In the genomic region with DNA sequence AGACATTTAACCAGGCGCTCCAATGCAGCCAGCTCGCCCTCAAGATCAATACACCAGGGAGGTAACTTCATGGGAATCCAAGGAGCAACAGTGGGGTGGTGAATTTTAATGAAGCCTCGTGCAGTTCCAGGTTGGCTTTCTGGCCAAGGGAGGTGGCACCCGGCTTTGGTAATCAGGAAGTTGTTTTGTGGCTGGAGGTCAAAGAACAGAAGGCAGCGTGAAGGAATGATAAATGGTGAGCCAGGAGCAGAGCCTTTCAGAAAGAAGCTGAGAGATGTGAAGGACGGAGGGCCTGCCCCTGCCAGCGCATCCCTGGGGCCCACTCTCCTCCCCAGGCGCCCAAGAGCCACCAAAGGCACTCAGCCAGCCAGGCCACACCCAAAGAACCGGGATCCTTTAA, we compare ENCODE assay signal across 17 cellular contexts.
A peak's percentile ranks its signal among the peaks of the same experiment; 100 is the strongest.
DNase-seq lines count a peak whose midpoint lies in the region; ATAC-seq, FAIRE-seq and TF ChIP-seq lines count a peak whose summit lies in the region.
"Had no signal": no experiment of that assay in that cellular context is flagged by ENCODE, and none has a peak within 500 bp of the region (broad histone marks: within the 10 kb centered on the region; RNA-seq: fewer than 3 reads in every experiment).

No MANE protein-coding gene starts in this region.

- BruUV-seq in HepG2 (replicated peaks; lab: Mats Ljungman, UMichigan): no TSS peak

- DNase-seq in M059J (ENCODE audit: low read depth): peak; percentile 66
- DNase-seq in adrenal gland: peak in 5 of 7 donors; percentile 26 to 58 (median 33)
- DNase-seq in HepG2 (ENCODE audit: low spot score): no peak
- no peak for DNase-seq in sciatic nerve (ENCODE audit: low spot score)
- no peak for DNase-seq in NCI-H774 (lab: John Stamatoyannopoulos, UW)
- DNase-seq in activated T-cell treated with anti-CD3 and anti-CD28 coated beads, Interleukin-2, amount 50 U/mL, for 72 hours: no peak
- DNase-seq in ureter (ENCODE audit: low spot score): no peak
- DNase-seq: activated naive CD8-positive, alpha-beta T cell treated with anti-CD3 and anti-CD28 coated beads, Interleukin-2, amount 10 ng/mL, durations not matched to agents 7 days and 5 days; cortex of kidney; islet precursor cell; NCI-H526 treated with DMSO at 0.1 percent for 48 hours; SIG-M5; WERI-Rb-1 had no signal

- no peak for FAIRE-seq in HepG2 (lab: Jason Lieb, UNC)
- FAIRE-seq: GM18507 had no signal

- peaks cover 26% of the 10 kb centered on the region for H3K4me1 Mint-ChIP-seq in activated T-cell treated with anti-CD3 and anti-CD28 coated beads, Interleukin-2, amount 50 U/mL, for 72 hours (ENCODE audit: low read depth)

- H3K4me3 ChIP-seq in adrenal gland: no peak overlapping the region
- H3K4me3 ChIP-seq in HepG2 (replicated peaks in 1 of 3; ENCODE audit: insufficient read depth in 1 of 3, low read depth in 2 of 3, low read length in 3 of 3): peak overlapping the region in 1 of 3 experiments; percentile 31; a peak in 2 of 6 replicates
- H3K4me3 ChIP-seq: HAP-1 had no signal

- peak overlapping the region in 1 of 5 donors; percentile 26 for H3K27ac ChIP-seq in adrenal gland
- peak overlapping the region; percentile 19 for H3K27ac ChIP-seq in HepG2 (ENCODE audit: extremely low read length, insufficient read depth, low read length)
- H3K27ac ChIP-seq: C4-2B, WERI-Rb-1 had no signal

- H3K27me3 ChIP-seq in adrenal gland: no peaks in the 10 kb centered on the region
- no peaks in the 10 kb centered on the region; a peak in 1 of 5 replicates for H3K27me3 ChIP-seq in HepG2 (ENCODE audit: control insufficient read depth in 1 of 2, insufficient read depth in 2 of 2, low read length in 2 of 2)

- intact Hi-C loops in adrenal gland (cut with DNase I) (no loop called here), HepG2 (cut with micrococcal nuclease; ENCODE audit: unreplicated experiment) (no loop called here), sciatic nerve (cut with DNase I) (no loop called here)

- TF ChIP-seq RAD21 in HepG2 (CRISPR knock-in tag; IDR thresholded peaks at IDR 0.05): no peak

- no peaks in the 10 kb centered on the region for H3K36me3 ChIP-seq in adrenal gland (replicated peaks in 1 of 2)
- H3K36me3 ChIP-seq in HepG2 (replicated peaks in 1 of 2; ENCODE audit: control insufficient read depth in 1 of 2, insufficient read depth in 2 of 2, low read length in 2 of 2): no peaks in the 10 kb centered on the region
- H3K36me3 ChIP-seq: HAP-1, WERI-Rb-1 had no signal

- no peak overlapping the region for H2AFZ ChIP-seq in HepG2 (ENCODE audit: low read length)

- TF ChIP-seq POLR2A in adrenal gland (IDR thresholded peaks at IDR 0.05) (no peak), HepG2 (IDR thresholded peaks at IDR 0.05; ENCODE audit: insufficient read depth in 1 of 2, low read depth in 2 of 2, low read length in 2 of 2) (no peak)

- H3K9me3 ChIP-seq in adrenal gland (replicated peaks in 1 of 3) (no peaks in the 10 kb centered on the region), HepG2 (ENCODE audit: low read length) (no peaks in the 10 kb centered on the region)
- H3K9me3 ChIP-seq: HAP-1 had no signal

- POLR2A ChIA-PET in HepG2 (lab: Yijun Ruan, JAX): interaction anchor here (0.7 kb wide), 1 partner anchor 241 kb away, joined by 3 read pairs; no protein-coding TSS in a partner anchor

- no peaks in the 10 kb centered on the region for H3K27me3 Mint-ChIP-seq in activated T-cell treated with anti-CD3 and anti-CD28 coated beads, Interleukin-2, amount 50 U/mL, for 72 hours (ENCODE audit: low read depth)
- H3K27me3 Mint-ChIP-seq: activated naive CD8-positive, alpha-beta T cell treated with anti-CD3 and anti-CD28 coated beads, Interleukin-2, amount 10 ng/mL, durations not matched to agents 7 days and 5 days had no signal

- TF ChIP-seq CTCF in adrenal gland (IDR thresholded peaks at IDR 0.05) (no peak), HepG2 (CRISPR knock-in tag; IDR thresholded peaks at IDR 0.05) (no peak)

- H3K4me1 ChIP-seq in adrenal gland (replicated peaks in 1 of 2): peaks cover 0 to 16% of the 10 kb centered on the region in 2 donors
- peaks cover 41% of the 10 kb centered on the region for H3K4me1 ChIP-seq in HepG2 (ENCODE audit: insufficient read depth, low read length)
- H3K4me1 ChIP-seq: HAP-1 had no signal

- no peaks in the 10 kb centered on the region for H4K20me1 ChIP-seq in HepG2 (ENCODE audit: insufficient read depth, low read length)

- H3K79me2 ChIP-seq in HepG2 (ENCODE audit: insufficient read depth, low read length): no peaks in the 10 kb centered on the region

- peak overlapping the region; percentile 77 for H3K4me2 ChIP-seq in HepG2 (ENCODE audit: low read depth, low read length)

- TF ChIP-seq EP300 in HepG2 (IDR thresholded peaks at IDR 0.05; ENCODE audit: low read depth in 2 of 2, low read length in 2 of 2): no peak
- TF ChIP-seq EP300 in HepG2 (CRISPR knock-in tag; IDR thresholded peaks at IDR 0.05; ENCODE audit: borderline replicate concordance): no peak

- H3K9me3 Mint-ChIP-seq in activated T-cell treated with anti-CD3 and anti-CD28 coated beads, Interleukin-2, amount 50 U/mL, for 72 hours: peaks cover 0 to 1% of the 10 kb centered on the region in 2 donors

- no peak overlapping the region for H3K4me3 Mint-ChIP-seq in activated T-cell treated with anti-CD3 and anti-CD28 coated beads, Interleukin-2, amount 50 U/mL, for 72 hours
- H3K4me3 Mint-ChIP-seq: activated naive CD8-positive, alpha-beta T cell treated with anti-CD3 and anti-CD28 coated beads, Interleukin-2, amount 10 ng/mL, durations not matched to agents 7 days and 5 days had no signal

- H3K9ac ChIP-seq in HepG2 (ENCODE audit: insufficient read depth, low read depth, low read length): no peak overlapping the region

- in situ Hi-C loops in HepG2 (cut with HindIII; ENCODE audit: extremely low pct_ligation_motif_present, low pct_unique_long_range_greater_than_20kb): no loop called here

- ATAC-seq in HepG2: peak; percentile 62
- peak; percentile 9 for ATAC-seq in sciatic nerve
- no peak for ATAC-seq in activated T-cell treated with anti-CD3 and anti-CD28 coated beads, Interleukin-2, amount 50 U/mL, for 72 hours (replicated peaks in 1 of 2)
- ATAC-seq in GM19324 (IDR thresholded peaks at IDR 0.05; ENCODE audit: low FRiP score, unreplicated experiment): no peak

- CTCF ChIA-PET in HepG2 (lab: Yijun Ruan, JAX; ENCODE audit: low intra/inter-chr PET ratio, low total read pairs): no interaction called here

- H3K27ac Mint-ChIP-seq in activated T-cell treated with anti-CD3 and anti-CD28 coated beads, Interleukin-2, amount 50 U/mL, for 72 hours: no peak overlapping the region
- H3K27ac Mint-ChIP-seq: activated naive CD8-positive, alpha-beta T cell treated with anti-CD3 and anti-CD28 coated beads, Interleukin-2, amount 10 ng/mL, durations not matched to agents 7 days and 5 days had no signal

- whole genome bisulfite sequencing in adrenal gland, 4 donors: 24 to 46% (median 41%) methylated on average over 9 of the region's 9 CpGs
- WGBS in HepG2 (ENCODE audit: low lambda C conversion rate): 6% methylated on average over 9 of the region's 9 CpGs

- peaks cover 0 to 2% of the 10 kb centered on the region in 2 donors for H3K36me3 Mint-ChIP-seq in activated T-cell treated with anti-CD3 and anti-CD28 coated beads, Interleukin-2, amount 50 U/mL, for 72 hours (ENCODE audit: insufficient read depth in 2 of 2)
- H3K36me3 Mint-ChIP-seq: activated naive CD8-positive, alpha-beta T cell treated with anti-CD3 and anti-CD28 coated beads, Interleukin-2, amount 10 ng/mL, durations not matched to agents 7 days and 5 days had no signal

TF ChIP-seq in HepG2, 621 proteins besides CTCF, POLR2A, EP300 and RAD21 (continues in another document):
- TF ChIP-seq ZNF687 (CRISPR knock-in tag; IDR thresholded peaks at IDR 0.05) (peak; percentile 41), ZNF296 (CRISPR knock-in tag; conservative IDR thresholded peaks at IDR 0.05) (no peak), MAX (IDR thresholded peaks at IDR 0.05) (0 out of 2 replicates have a peak, but pooled peaks have one; percentile 16)
- TF ChIP-seq, protein P1, sequence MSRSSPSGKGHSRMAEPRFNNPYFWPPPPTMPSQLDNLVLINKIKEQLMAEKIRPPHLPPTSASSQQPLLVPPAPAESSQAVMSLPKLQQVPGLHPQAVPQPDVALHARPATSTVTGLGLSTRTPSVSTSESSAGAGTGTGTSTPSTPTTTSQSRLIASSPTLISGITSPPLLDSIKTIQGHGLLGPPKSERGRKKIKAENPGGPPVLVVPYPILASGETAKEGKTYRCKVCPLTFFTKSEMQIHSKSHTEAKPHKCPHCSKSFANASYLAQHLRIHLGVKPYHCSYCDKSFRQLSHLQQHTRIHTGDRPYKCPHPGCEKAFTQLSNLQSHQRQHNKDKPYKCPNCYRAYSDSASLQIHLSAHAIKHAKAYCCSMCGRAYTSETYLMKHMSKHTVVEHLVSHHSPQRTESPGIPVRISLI (CRISPR knock-in tag; IDR thresholded peaks at IDR 0.05; ENCODE audit: borderline replicate concordance): peak; percentile 53; the same call in 1 of the 2 replicates

Comparison
In these comparisons a context has a peak if more than half of its experiments do, and no peak if none do; other contexts are left out.
1. DNase-seq: peak in M059J (single experiment) and adrenal gland (5 of 7); none in HepG2 (single experiment), sciatic nerve (single experiment), NCI-H774 (single experiment), activated T-cell treated with anti-CD3 and anti-CD28 coated beads, Interleukin-2, amount 50 U/mL, for 72 hours (0 of 2) and ureter (single experiment).
2. ATAC-seq: peak in HepG2 (single experiment) and sciatic nerve (single experiment); none in activated T-cell treated with anti-CD3 and anti-CD28 coated beads, Interleukin-2, amount 50 U/mL, for 72 hours (0 of 2) and GM19324 (single experiment).